In the genomic region with DNA sequence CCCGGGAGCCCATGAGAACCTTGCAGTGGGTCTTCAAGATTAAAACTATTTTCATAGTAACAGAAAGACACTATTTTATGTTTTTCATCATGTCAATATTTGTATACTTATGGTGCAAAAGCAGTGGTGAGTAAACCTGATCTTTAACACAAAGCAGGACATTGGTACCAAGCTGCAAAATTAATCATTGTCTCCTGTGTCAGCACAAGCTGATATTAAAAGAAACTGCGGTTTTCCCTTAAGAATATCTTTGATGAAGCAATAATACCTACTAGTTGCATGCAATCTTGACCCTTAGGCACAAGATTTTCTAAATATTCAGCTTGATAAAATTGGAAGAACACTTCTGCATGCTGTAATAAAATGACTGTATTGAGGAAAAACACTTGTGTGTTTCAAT, we compare ENCODE assay signal across 2 cellular contexts.
TF ChIP-seq lines count a peak whose summit lies in the region.

No MANE protein-coding gene starts in this region.

TF ChIP-seq in liver, 16 proteins besides CTCF, POLR2A, EP300 and RAD21 (continued from another document):
- TF ChIP-seq REST (IDR thresholded peaks at IDR 0.05) (no peak), EGR1 (IDR thresholded peaks at IDR 0.05; ENCODE audit: low read depth in 2 of 2) (no peak), JUND (IDR thresholded peaks at IDR 0.05) (no peak), TAF1 (conservative IDR thresholded peaks at IDR 0.05) (no peak), RXRA (IDR thresholded peaks at IDR 0.05) (peak in 1 of 2 donors; percentile 43), FOXA2 (IDR thresholded peaks at IDR 0.05) (peak; percentile 44)
- TF ChIP-seq, protein P1, sequence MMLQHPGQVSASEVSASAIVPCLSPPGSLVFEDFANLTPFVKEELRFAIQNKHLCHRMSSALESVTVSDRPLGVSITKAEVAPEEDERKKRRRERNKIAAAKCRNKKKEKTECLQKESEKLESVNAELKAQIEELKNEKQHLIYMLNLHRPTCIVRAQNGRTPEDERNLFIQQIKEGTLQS (IDR thresholded peaks at IDR 0.05), result no peak

TF ChIP-seq in HepG2, 621 proteins besides CTCF, POLR2A, EP300 and RAD21 (continued from another document):
- TF ChIP-seq ZHX2 (IDR thresholded peaks at IDR 0.05; ENCODE audit: low read depth), result no peak
- no peak for TF ChIP-seq ZHX2 (CRISPR knock-in tag; IDR thresholded peaks at IDR 0.05; ENCODE audit: borderline replicate concordance)
- TF ChIP-seq SNAI1 (CRISPR knock-in tag; IDR thresholded peaks at IDR 0.05; ENCODE audit: borderline replicate concordance), result no peak
- TF ChIP-seq JUND (CRISPR knock-in tag; IDR thresholded peaks at IDR 0.05), result no peak
- no peak for TF ChIP-seq ZNF460 (CRISPR knock-in tag; IDR thresholded peaks at IDR 0.05; ENCODE audit: borderline replicate concordance)
